19 cellular contexts compared by ENCODE assay signal in the genomic region with DNA sequence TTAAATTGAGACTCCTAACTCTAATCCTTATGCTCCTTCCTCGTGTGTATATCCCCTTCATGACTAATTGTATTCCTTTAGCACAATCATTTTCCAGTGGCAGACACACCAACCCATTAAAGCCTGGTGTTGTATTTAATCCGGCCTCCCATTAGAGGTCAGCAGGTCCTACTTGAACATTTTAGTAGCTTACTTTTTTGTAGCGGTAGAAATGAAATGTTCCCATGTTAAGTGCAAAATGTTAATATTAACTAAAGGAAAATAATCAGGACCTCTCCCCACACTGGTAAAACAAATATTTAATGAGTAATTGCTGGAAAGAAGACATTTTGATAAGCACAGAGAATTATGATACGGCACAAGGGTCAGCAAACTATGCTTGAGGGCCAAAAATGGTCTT. TPM values are rescaled to one million over a fixed set of nuclear protein-coding genes. Genes with fewer than 3 reads are reported as not detected.
DNase-seq lines count a peak whose midpoint lies in the region; ATAC-seq, FAIRE-seq and TF ChIP-seq lines count a peak whose summit lies in the region.
"Had no signal": no experiment of that assay in that cellular context is flagged by ENCODE, and none has a peak within 500 bp of the region (broad histone marks: within the 10 kb centered on the region; RNA-seq: fewer than 3 reads in every experiment).

No MANE protein-coding gene starts in this region.

- H2AFZ ChIP-seq in smooth muscle cell (ENCODE audit: low read depth) = no peak overlapping the region

- no peak for ATAC-seq in T-helper 17 cell
- ATAC-seq: esophagus mucosa had no signal

- TF ChIP-seq POLR2A in thyroid gland (IDR thresholded peaks at IDR 0.05) = no peak

- H3K36me3 ChIP-seq in smooth muscle cell (ENCODE audit: low read depth) = no peaks in the 10 kb centered on the region
- no peaks in the 10 kb centered on the region for H3K36me3 ChIP-seq in thyroid gland
- H3K36me3 ChIP-seq: suprapubic skin had no signal

- peaks cover 64% of the 10 kb centered on the region for H3K4me1 Mint-ChIP-seq in T-helper 17 cell

- H3K9me3 ChIP-seq in T-helper 17 cell (ENCODE audit: control insufficient read depth, low read length, poor library complexity, severe bottlenecking) (no peaks in the 10 kb centered on the region), smooth muscle cell (replicated peaks; ENCODE audit: low read depth) (no peaks in the 10 kb centered on the region), thyroid gland (no peaks in the 10 kb centered on the region)
- H3K9me3 ChIP-seq: suprapubic skin had no signal

- H3F3A ChIP-seq in smooth muscle cell (ENCODE audit: low read depth) = no peaks in the 10 kb centered on the region

- FAIRE-seq in islet of Langerhans (lab: Jason Lieb, UNC) = peak; percentile 30
- FAIRE-seq: kidney had no signal

- no peak overlapping the region for H3K9ac ChIP-seq in smooth muscle cell (ENCODE audit: low read depth)

- H3K27me3 ChIP-seq in smooth muscle cell (ENCODE audit: low read depth) (no peaks in the 10 kb centered on the region), thyroid gland (no peaks in the 10 kb centered on the region)
- H3K27me3 ChIP-seq: suprapubic skin had no signal

- peaks cover 31% of the 10 kb centered on the region for H3K4me1 ChIP-seq in smooth muscle cell (ENCODE audit: low read depth)
- peaks cover 25 to 38% of the 10 kb centered on the region in 2 donors for H3K4me1 ChIP-seq in thyroid gland

- H3K4me2 ChIP-seq in smooth muscle cell = peak overlapping the region; percentile 81

- no peak overlapping the region for H3K4me3 Mint-ChIP-seq in T-helper 17 cell

- H3K4me3 ChIP-seq in smooth muscle cell = peak overlapping the region; percentile 90
- H3K4me3 ChIP-seq in thyroid gland (replicated peaks in 1 of 3) = no peak overlapping the region
- H3K4me3 ChIP-seq: suprapubic skin had no signal

- peaks cover 83% of the 10 kb centered on the region for H3K79me2 ChIP-seq in smooth muscle cell (ENCODE audit: low read depth)

- 60% methylated on average over 4 of the region's 4 CpGs for WGBS in smooth muscle cell (ENCODE audit: low lambda C conversion rate)
- WGBS in thyroid gland, 2 donors = 86 to 88% methylated on average over 4 of the region's 4 CpGs

- DNase-seq in NCI-H748 (lab: John Stamatoyannopoulos, UW; ENCODE audit: unreplicated experiment) (peak; percentile 1), NCI-H748 treated with DMSO at 0.1 percent for 48 hours (lab: John Stamatoyannopoulos, UW) (no peak), T-helper 17 cell (no peak), smooth muscle cell (lab: John Stamatoyannopoulos, UW; ENCODE audit: unreplicated experiment) (no peak), A172 (ENCODE audit: low spot score) (no peak), thyroid gland (no peak), hippocampal formation (lab: John Stamatoyannopoulos, UW) (no peak)
- DNase-seq: activated CD4-positive, alpha-beta T cell treated with anti-CD3 and anti-CD28 coated beads for 4 hours; activated naive CD8-positive, alpha-beta T cell treated with anti-CD3 and anti-CD28 coated beads, Interleukin-2, amount 10 ng/mL, durations not matched to agents 7 days and 5 days; activated T-cell treated with anti-CD3 and anti-CD28 coated beads, Interleukin-2, amount 50 U/mL, for 24 hours; cerebellar nuclear complex; kidney; NCI-H187; NCI-H774; posterior cingulate gyrus; SHP77 treated with DMSO at 0.1 percent for 48 hours had no signal

- peaks cover 77% of the 10 kb centered on the region for H4K20me1 ChIP-seq in smooth muscle cell (ENCODE audit: low read depth)

- peak overlapping the region; percentile 67 for H3K27ac Mint-ChIP-seq in T-helper 17 cell
- H3K27ac Mint-ChIP-seq: activated naive CD8-positive, alpha-beta T cell treated with anti-CD3 and anti-CD28 coated beads, Interleukin-2, amount 10 ng/mL, durations not matched to agents 7 days and 5 days; activated T-cell treated with anti-CD3 and anti-CD28 coated beads, Interleukin-2, amount 50 U/mL, for 24 hours had no signal

- H3K27ac ChIP-seq in smooth muscle cell (ENCODE audit: low read depth) = no peak overlapping the region
- no peak overlapping the region for H3K27ac ChIP-seq in thyroid gland
- H3K27ac ChIP-seq: suprapubic skin had no signal

- TF ChIP-seq CTCF in smooth muscle cell (IDR thresholded peaks at IDR 0.05; ENCODE audit: borderline replicate concordance, insufficient read depth, poor library complexity, severe bottlenecking) (no peak), thyroid gland (IDR thresholded peaks at IDR 0.05) (no peak)

- intact Hi-C loops in thyroid gland (cut with DNase I) = loop anchor here (10.0 kb wide), 1 partner anchor 97 kb away; a partner anchor contains a TSS

- H3K27me3 Mint-ChIP-seq in T-helper 17 cell = no peaks in the 10 kb centered on the region
- H3K27me3 Mint-ChIP-seq: activated naive CD8-positive, alpha-beta T cell treated with anti-CD3 and anti-CD28 coated beads, Interleukin-2, amount 10 ng/mL, durations not matched to agents 7 days and 5 days; activated T-cell treated with anti-CD3 and anti-CD28 coated beads, Interleukin-2, amount 50 U/mL, for 24 hours had no signal

- peaks cover 9% of the 10 kb centered on the region for H3K36me3 Mint-ChIP-seq in T-helper 17 cell (ENCODE audit: low read depth)

RNA-seq across cellular contexts. Expression of a gene that starts 3.4 kb away (rescaled TPM):
- total RNA-seq in T-helper 17 cell (10 to 100 TPM; 19.9 to 20.1 TPM), smooth muscle cell (15.8 and 17.1 TPM in 2 replicates), thyroid gland (10 to 100 TPM in 3 of 4 donors, 1 to 10 TPM in 1; 7.9 to 13.6 (median 12.0) TPM)
- polyA plus RNA-seq in smooth muscle cell = 5.6 and 6.3 TPM in 2 replicates
- 4.2 and 5.4 TPM in 2 replicates for total RNA-seq in A172 (2014; rRNA removed; shearing (Covaris generic))
